2 cellular contexts compared by ENCODE assay signal in the genomic region with DNA sequence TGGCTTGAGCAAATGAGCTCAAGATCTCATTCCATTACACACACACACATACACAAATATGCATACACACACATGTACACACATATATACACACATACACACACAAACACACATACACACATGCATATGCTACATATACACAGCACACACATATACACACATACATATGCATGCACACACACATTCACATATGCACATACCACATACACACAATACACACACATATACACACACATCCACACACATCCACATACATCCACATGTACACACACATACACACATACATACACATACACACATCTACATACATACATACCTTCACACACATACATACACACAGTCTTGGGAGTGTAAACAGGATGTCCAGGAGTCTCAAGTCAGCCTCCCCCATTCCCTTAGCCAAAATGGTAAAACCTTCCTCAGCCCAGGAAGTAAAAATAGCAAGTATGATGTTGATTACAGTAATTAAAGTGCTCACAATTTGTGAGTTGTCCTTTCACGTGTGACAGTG.
TF ChIP-seq lines count a peak whose summit lies in the region.

No MANE protein-coding gene starts in this region.

TF ChIP-seq in HEK293, 187 proteins besides CTCF, POLR2A, EP300 and RAD21 (continues in another document):
- TF ChIP-seq ZNF354C (tag by site-specific recombination; IDR thresholded peaks at IDR 0.05; ENCODE audit: borderline replicate concordance, low read depth) (0 out of 2 replicates have a peak, but pooled peaks have one; percentile 6), ZNF146 (tag by site-specific recombination; IDR thresholded peaks at IDR 0.05) (no peak), ZFP3 (tag by site-specific recombination; IDR thresholded peaks at IDR 0.05; ENCODE audit: low read depth) (no peak), ZNF560 (tag by site-specific recombination; IDR thresholded peaks at IDR 0.05; ENCODE audit: borderline replicate concordance) (no peak), ZNF501 (tag by site-specific recombination; IDR thresholded peaks at IDR 0.05) (no peak), ZNF121 (tag by site-specific recombination; IDR thresholded peaks at IDR 0.05) (no peak), KLF7 (tag by site-specific recombination; IDR thresholded peaks at IDR 0.05; ENCODE audit: borderline replicate concordance) (no peak), ZSCAN4 (tag by site-specific recombination; IDR thresholded peaks at IDR 0.05) (peak; percentile 96), ZNF155 (tag by site-specific recombination; IDR thresholded peaks at IDR 0.05) (no peak), ZNF626 (tag by site-specific recombination; IDR thresholded peaks at IDR 0.05) (no peak), MYNN (tag by site-specific recombination; IDR thresholded peaks at IDR 0.05; ENCODE audit: borderline replicate concordance) (0 out of 2 replicates have a peak, but pooled peaks have one; percentile 47), IKZF3 (tag by site-specific recombination; IDR thresholded peaks at IDR 0.05) (no peak), ZNF391 (tag by site-specific recombination; IDR thresholded peaks at IDR 0.05; ENCODE audit: borderline replicate concordance, low read depth) (no peak), KLF9 (tag by site-specific recombination; IDR thresholded peaks at IDR 0.05; ENCODE audit: low read depth) (0 out of 2 replicates have a peak, but pooled peaks have one; percentile 10), ZNF324 (tag by site-specific recombination; IDR thresholded peaks at IDR 0.05) (no peak), SCRT1 (tag by site-specific recombination; IDR thresholded peaks at IDR 0.05; ENCODE audit: borderline replicate concordance) (no peak), YY2 (tag by site-specific recombination; IDR thresholded peaks at IDR 0.05) (0 out of 2 replicates have a peak, but pooled peaks have one; percentile 42), ZNF138 (tag by site-specific recombination; IDR thresholded peaks at IDR 0.05; ENCODE audit: borderline replicate concordance) (no peak)
- TF ChIP-seq, protein P1, sequence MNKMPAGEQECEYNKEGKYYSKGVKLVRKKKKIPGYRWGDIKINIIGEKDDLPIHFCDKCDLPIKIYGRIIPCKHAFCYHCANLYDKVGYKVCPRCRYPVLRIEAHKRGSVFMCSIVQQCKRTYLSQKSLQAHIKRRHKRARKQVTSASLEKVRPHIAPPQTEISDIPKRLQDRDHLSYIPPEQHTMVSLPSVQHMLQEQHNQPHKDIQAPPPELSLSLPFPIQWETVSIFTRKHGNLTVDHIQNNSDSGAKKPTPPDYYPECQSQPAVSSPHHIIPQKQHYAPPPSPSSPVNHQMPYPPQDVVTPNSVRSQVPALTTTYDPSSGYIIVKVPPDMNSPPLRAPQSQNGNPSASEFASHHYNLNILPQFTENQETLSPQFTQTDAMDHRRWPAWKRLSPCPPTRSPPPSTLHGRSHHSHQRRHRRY (tag by site-specific recombination; IDR thresholded peaks at IDR 0.05) = peak; percentile 80; the same call in 1 of the 2 replicates
- TF ChIP-seq, protein P2, sequence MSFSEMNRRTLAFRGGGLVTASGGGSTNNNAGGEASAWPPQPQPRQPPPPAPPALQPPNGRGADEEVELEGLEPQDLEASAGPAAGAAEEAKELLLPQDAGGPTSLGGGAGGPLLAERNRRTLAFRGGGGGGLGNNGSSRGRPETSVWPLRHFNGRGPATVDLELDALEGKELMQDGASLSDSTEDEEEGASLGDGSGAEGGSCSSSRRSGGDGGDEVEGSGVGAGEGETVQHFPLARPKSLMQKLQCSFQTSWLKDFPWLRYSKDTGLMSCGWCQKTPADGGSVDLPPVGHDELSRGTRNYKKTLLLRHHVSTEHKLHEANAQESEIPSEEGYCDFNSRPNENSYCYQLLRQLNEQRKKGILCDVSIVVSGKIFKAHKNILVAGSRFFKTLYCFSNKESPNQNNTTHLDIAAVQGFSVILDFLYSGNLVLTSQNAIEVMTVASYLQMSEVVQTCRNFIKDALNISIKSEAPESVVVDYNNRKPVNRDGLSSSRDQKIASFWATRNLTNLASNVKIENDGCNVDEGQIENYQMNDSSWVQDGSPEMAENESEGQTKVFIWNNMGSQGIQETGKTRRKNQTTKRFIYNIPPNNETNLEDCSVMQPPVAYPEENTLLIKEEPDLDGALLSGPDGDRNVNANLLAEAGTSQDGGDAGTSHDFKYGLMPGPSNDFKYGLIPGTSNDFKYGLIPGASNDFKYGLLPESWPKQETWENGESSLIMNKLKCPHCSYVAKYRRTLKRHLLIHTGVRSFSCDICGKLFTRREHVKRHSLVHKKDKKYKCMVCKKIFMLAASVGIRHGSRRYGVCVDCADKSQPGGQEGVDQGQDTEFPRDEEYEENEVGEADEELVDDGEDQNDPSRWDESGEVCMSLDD (tag by site-specific recombination; IDR thresholded peaks at IDR 0.05) = 0 out of 2 replicates have a peak, but pooled peaks have one; percentile 23
- TF ChIP-seq, protein P3, sequence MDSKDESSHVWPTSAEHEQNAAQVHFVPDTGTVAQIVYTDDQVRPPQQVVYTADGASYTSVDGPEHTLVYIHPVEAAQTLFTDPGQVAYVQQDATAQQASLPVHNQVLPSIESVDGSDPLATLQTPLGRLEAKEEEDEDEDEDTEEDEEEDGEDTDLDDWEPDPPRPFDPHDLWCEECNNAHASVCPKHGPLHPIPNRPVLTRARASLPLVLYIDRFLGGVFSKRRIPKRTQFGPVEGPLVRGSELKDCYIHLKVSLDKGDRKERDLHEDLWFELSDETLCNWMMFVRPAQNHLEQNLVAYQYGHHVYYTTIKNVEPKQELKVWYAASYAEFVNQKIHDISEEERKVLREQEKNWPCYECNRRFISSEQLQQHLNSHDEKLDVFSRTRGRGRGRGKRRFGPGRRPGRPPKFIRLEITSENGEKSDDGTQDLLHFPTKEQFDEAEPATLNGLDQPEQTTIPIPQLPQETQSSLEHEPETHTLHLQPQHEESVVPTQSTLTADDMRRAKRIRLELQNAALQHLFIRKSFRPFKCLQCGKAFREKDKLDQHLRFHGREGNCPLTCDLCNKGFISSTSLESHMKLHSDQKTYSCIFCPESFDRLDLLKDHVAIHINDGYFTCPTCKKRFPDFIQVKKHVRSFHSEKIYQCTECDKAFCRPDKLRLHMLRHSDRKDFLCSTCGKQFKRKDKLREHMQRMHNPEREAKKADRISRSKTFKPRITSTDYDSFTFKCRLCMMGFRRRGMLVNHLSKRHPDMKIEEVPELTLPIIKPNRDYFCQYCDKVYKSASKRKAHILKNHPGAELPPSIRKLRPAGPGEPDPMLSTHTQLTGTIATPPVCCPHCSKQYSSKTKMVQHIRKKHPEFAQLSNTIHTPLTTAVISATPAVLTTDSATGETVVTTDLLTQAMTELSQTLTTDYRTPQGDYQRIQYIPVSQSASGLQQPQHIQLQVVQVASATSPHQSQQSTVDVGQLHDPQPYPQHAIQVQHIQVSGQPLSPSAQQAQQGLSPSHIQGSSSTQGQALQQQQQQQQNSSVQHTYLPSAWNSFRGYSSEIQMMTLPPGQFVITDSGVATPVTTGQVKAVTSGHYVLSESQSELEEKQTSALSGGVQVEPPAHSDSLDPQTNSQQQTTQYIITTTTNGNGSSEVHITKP (tag by site-specific recombination; IDR thresholded peaks at IDR 0.05) = peak; percentile 93

TF ChIP-seq in K562, 482 proteins besides CTCF, POLR2A, EP300 and RAD21:
- TF ChIP-seq, protein P3 (IDR thresholded peaks at IDR 0.05; ENCODE audit: partially characterized antibody) = peak; percentile 20
- no peak for TF ChIP-seq MCM5 (IDR thresholded peaks at IDR 0.05; ENCODE audit: low read depth)
- TF ChIP-seq KDM1A (IDR thresholded peaks at IDR 0.05) = peak in 1 of 2 experiments; percentile 27; a peak in 1 of 4 replicates
